In the genomic region with DNA sequence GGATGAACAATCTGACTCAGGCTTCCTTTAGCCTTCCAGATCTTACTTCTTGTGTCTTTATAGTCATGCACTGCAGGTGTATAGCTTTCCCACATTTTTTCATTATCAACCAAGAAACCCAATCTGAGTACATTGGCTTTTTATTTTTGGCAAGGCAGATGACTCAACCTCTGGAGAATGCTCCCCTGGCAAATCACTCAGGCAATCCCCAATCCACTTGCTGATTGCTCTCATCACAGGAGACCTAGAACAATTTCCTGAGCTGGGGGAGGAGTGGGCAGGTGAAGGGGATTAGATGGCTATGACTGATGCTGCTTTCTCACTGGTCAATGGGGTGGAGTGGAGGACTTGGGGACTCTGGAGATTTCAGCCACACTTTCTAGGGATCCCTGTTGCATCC, we compare ENCODE assay signal across 21 cellular contexts.
DNase-seq lines count a peak whose midpoint lies in the region; ATAC-seq, FAIRE-seq and TF ChIP-seq lines count a peak whose summit lies in the region.
"Had no signal": no experiment of that assay in that cellular context is flagged by ENCODE, and none has a peak within 500 bp of the region (broad histone marks: within the 10 kb centered on the region; RNA-seq: fewer than 3 reads in every experiment).

No MANE protein-coding gene starts in this region.

- no peak for TF ChIP-seq CTCF in H1 (IDR thresholded peaks at IDR 0.05; ENCODE audit: control extremely low read depth in 1 of 3, insufficient read depth in 1 of 3, low read depth in 1 of 3, low read length in 3 of 3)
- no peak for TF ChIP-seq CTCF in mesothelial cell of epicardium (IDR thresholded peaks at IDR 0.05; ENCODE audit: unreplicated experiment)

- H4K8ac ChIP-seq in H1 (ENCODE audit: extremely low read depth, insufficient read depth, low read length) (no peak overlapping the region), mesendoderm (ENCODE audit: low read depth, low read length) (no peak overlapping the region)

- H4K20me1 ChIP-seq in H1 (replicated peaks in 1 of 2; ENCODE audit: control insufficient read depth in 1 of 2, insufficient read depth in 2 of 2, low read length in 2 of 2): no peaks in the 10 kb centered on the region

- H4K91ac ChIP-seq in H1 (replicated peaks; ENCODE audit: insufficient read length, low read length): no peak overlapping the region

- H3K4me3 ChIP-seq in H1 (ENCODE audit: extremely low read depth in 1 of 4, insufficient read depth in 2 of 4, low read depth in 3 of 4, low read length in 4 of 4): no peak overlapping the region
- no peak overlapping the region for H3K4me3 ChIP-seq in mesendoderm (ENCODE audit: low read length)
- H3K4me3 ChIP-seq: GM23338 had no signal

- no peak overlapping the region for H3K27ac Mint-ChIP-seq in mesothelial cell of epicardium
- H3K27ac Mint-ChIP-seq: GM23338 had no signal

- H2BK15ac ChIP-seq in H1 (ENCODE audit: low read length) (no peak overlapping the region), mesendoderm (replicated peaks; ENCODE audit: low read depth) (no peak overlapping the region)

- H2BK5ac ChIP-seq in H1 (ENCODE audit: low read depth, low read length): no peak overlapping the region
- no peak overlapping the region for H2BK5ac ChIP-seq in mesendoderm (ENCODE audit: low read length)

- H3K23me2 ChIP-seq in H1 (ENCODE audit: low read depth, low read length): no peaks in the 10 kb centered on the region

- no peak overlapping the region for H2BK12ac ChIP-seq in H1 (ENCODE audit: low read depth, low read length)

- POLR2A ChIA-PET in H1 (lab: Charles Lee; ENCODE audit: partially characterized antibody): no interaction called here

- H3K4me2 ChIP-seq in H1 (ENCODE audit: insufficient read depth in 1 of 2, low read depth in 2 of 2, low read length in 2 of 2) (no peak overlapping the region), mesendoderm (ENCODE audit: low read length) (no peak overlapping the region)
- H3K4me2 ChIP-seq: GM23338 had no signal

- H3K4ac ChIP-seq in H1 (replicated peaks; ENCODE audit: insufficient read length, low read depth, low read length): no peak overlapping the region
- H3K4ac ChIP-seq in mesendoderm (ENCODE audit: low read depth, low read length): no peak overlapping the region

- no peaks in the 10 kb centered on the region for H3K9me3 ChIP-seq in H1 (ENCODE audit: insufficient read depth in 2 of 2, low read depth in 1 of 2, low read length in 1 of 2)

- no peaks in the 10 kb centered on the region for H3K36me3 Mint-ChIP-seq in mesothelial cell of epicardium

- no peak overlapping the region for H3K18ac ChIP-seq in H1 (ENCODE audit: extremely low read depth, low read length)
- no peak overlapping the region for H3K18ac ChIP-seq in mesendoderm (ENCODE audit: low read length)

- no peaks in the 10 kb centered on the region for H3K4me1 Mint-ChIP-seq in mesothelial cell of epicardium

- TF ChIP-seq EP300 in H1 (IDR thresholded peaks at IDR 0.05; ENCODE audit: borderline replicate concordance in 1 of 2, low read depth in 2 of 2, low read length in 2 of 2): no peak

- ATAC-seq in GM19455 (IDR thresholded peaks at IDR 0.05; ENCODE audit: unreplicated experiment) (no peak), GM19397 (IDR thresholded peaks at IDR 0.05; ENCODE audit: unreplicated experiment) (no peak)
- ATAC-seq: GM23338 had no signal

- TF ChIP-seq RAD21 in H1 (IDR thresholded peaks at IDR 0.05 in 1 of 2, conservative IDR thresholded peaks at IDR 0.05 in 1 of 2; ENCODE audit: low read depth in 2 of 2, low read length in 2 of 2): no peak

- H3K79me1 ChIP-seq in H1 (ENCODE audit: low read depth, low read length) (no peaks in the 10 kb centered on the region), mesendoderm (ENCODE audit: low read length) (no peaks in the 10 kb centered on the region)

- H2BK120ac ChIP-seq in H1 (replicated peaks; ENCODE audit: low read depth, low read length) (no peak overlapping the region), mesendoderm (ENCODE audit: low read depth, low read length) (no peak overlapping the region)

- no peak overlapping the region for H2AK5ac ChIP-seq in H1 (ENCODE audit: low read depth, low read length)
- H2AK5ac ChIP-seq in mesendoderm (ENCODE audit: low read length): no peak overlapping the region

- no peak overlapping the region for H2BK20ac ChIP-seq in H1 (ENCODE audit: low read length)

- H3K79me2 ChIP-seq in H1 (ENCODE audit: control insufficient read depth in 1 of 2, insufficient read depth in 2 of 2, low read length in 2 of 2): no peaks in the 10 kb centered on the region
- H3K79me2 ChIP-seq in mesendoderm (ENCODE audit: control insufficient read depth, insufficient read depth, low read length): no peaks in the 10 kb centered on the region

- no peak overlapping the region for H2AFZ ChIP-seq in H1 (ENCODE audit: low read length)
- H2AFZ ChIP-seq: GM23338 had no signal

- FAIRE-seq in H54 (lab: Jason Lieb, UNC) (peak; percentile 60), H1 (lab: Jason Lieb, UNC) (peak; percentile 7)
- FAIRE-seq: D721Med, HTR-8/SVneo had no signal

- no peak overlapping the region for H3K14ac ChIP-seq in H1 (ENCODE audit: insufficient read length)

- H3K9ac ChIP-seq in H1 (replicated peaks in 1 of 4; ENCODE audit: extremely low read depth in 1 of 4, low read depth in 3 of 4, low read length in 3 of 4): no peak overlapping the region
- H3K9ac ChIP-seq in mesendoderm (ENCODE audit: low read length): no peak overlapping the region

- H3K36me3 ChIP-seq in H1 (ENCODE audit: control insufficient read depth in 2 of 4, insufficient read depth in 4 of 4, low read length in 3 of 4) (no peaks in the 10 kb centered on the region), mesendoderm (ENCODE audit: control insufficient read depth, insufficient read depth, low read length) (no peaks in the 10 kb centered on the region)

- CTCF ChIA-PET in H1 (lab: Charles Lee; ENCODE audit: partially characterized antibody): interaction anchor here (0.5 to 1.9 kb wide), 4 partner anchors 11 to 331 kb away, joined by 3 to 6 read pairs (median 4); no protein-coding TSS in a partner anchor

- no peak overlapping the region for H3K23ac ChIP-seq in H1 (ENCODE audit: insufficient read length)
- H3K23ac ChIP-seq in mesendoderm (ENCODE audit: low read length): no peak overlapping the region

- no peak for TF ChIP-seq POLR2A in H54 (IDR thresholded peaks at IDR 0.05; ENCODE audit: low read depth, low read length)
- TF ChIP-seq POLR2A in H1 (IDR thresholded peaks at IDR 0.05; ENCODE audit: control extremely low read depth in 1 of 2, low read depth in 2 of 2, low read length in 2 of 2): no peak

- peaks cover 4% of the 10 kb centered on the region for H3K9me3 Mint-ChIP-seq in mesothelial cell of epicardium
- H3K9me3 Mint-ChIP-seq: GM23338 had no signal

- DNase-seq in H54 (ENCODE audit: insufficient read length, low spot score): no peak
- peak; percentile 19 for DNase-seq in LHCN-M2 (ENCODE audit: low read depth)
- DNase-seq in H1 (ENCODE audit: low read depth in 1 of 2, low spot score in 2 of 2): no peak
- peak; percentile 73 for DNase-seq in mesendoderm
- DNase-seq in mesothelial cell of epicardium (ENCODE audit: low spot score in 2 of 2, unreplicated experiment in 2 of 2): no peak
- DNase-seq in AG20443 (ENCODE audit: low spot score): no peak
- DNase-seq: C1 segment of cervical spinal cord, IMR-90, NCI-H1092, NCI-H1436 treated with DMSO at 0.1 percent for 48 hours, NCI-H2029, NCI-H2171 treated with DMSO at 0.1 percent for 48 hours, NCI-H446 treated with DMSO at 0.1 percent for 48 hours, OCI-M1, T-helper 2 cell had no signal

- H4K5ac ChIP-seq in H1 (ENCODE audit: insufficient read length, low read depth, low read length): no peak overlapping the region
- H4K5ac ChIP-seq in mesendoderm (ENCODE audit: low read length): no peak overlapping the region

- H3K56ac ChIP-seq in H1 (replicated peaks; ENCODE audit: insufficient read length, low read depth, low read length) (no peak overlapping the region), mesendoderm (ENCODE audit: low read length) (no peak overlapping the region)

- no peak overlapping the region for H3K27ac ChIP-seq in H1 (ENCODE audit: low read depth, low read length)
- H3K27ac ChIP-seq in mesendoderm (ENCODE audit: low read depth, low read length): no peak overlapping the region
- H3K27ac ChIP-seq: RWPE1 had no signal

- H3K27me3 ChIP-seq in H1 (replicated peaks in 1 of 4; ENCODE audit: control insufficient read depth in 3 of 4, extremely low read depth in 1 of 4, insufficient read depth in 3 of 4, low read length in 3 of 4) (no peaks in the 10 kb centered on the region), mesendoderm (ENCODE audit: insufficient read depth, low read length, poor library complexity) (no peaks in the 10 kb centered on the region)

- H3K4me3 Mint-ChIP-seq in mesothelial cell of epicardium: no peak overlapping the region
- H3K4me3 Mint-ChIP-seq: GM23338 had no signal

- H3K4me1 ChIP-seq in H1 (replicated peaks in 1 of 4; ENCODE audit: control insufficient read depth in 3 of 4, insufficient read depth in 4 of 4, low read length in 3 of 4) (no peaks in the 10 kb centered on the region), mesendoderm (ENCODE audit: control insufficient read depth, low read depth, low read length) (peaks cover 3% of the 10 kb centered on the region)

- peaks cover 25% of the 10 kb centered on the region for H3K27me3 Mint-ChIP-seq in mesothelial cell of epicardium (ENCODE audit: low read depth)

TF ChIP-seq in H1, 55 proteins besides CTCF, POLR2A, EP300 and RAD21 (continues in another document):
- TF ChIP-seq CBX8 (IDR thresholded peaks at IDR 0.05; ENCODE audit: borderline replicate concordance, low read depth, low read length) (no peak), ASH2L (IDR thresholded peaks at IDR 0.05; ENCODE audit: low read length) (no peak), CHD1 (IDR thresholded peaks at IDR 0.05; ENCODE audit: low read depth, low read length) (no peak), BRCA1 (IDR thresholded peaks at IDR 0.05; ENCODE audit: low read depth, low read length) (no peak)

Comparison
In these comparisons a context has a peak if more than half of its experiments do, and no peak if none do; other contexts are left out.
1. DNase-seq: peak in LHCN-M2 (single experiment) and mesendoderm (single experiment); none in H54 (single experiment), H1 (0 of 2), mesothelial cell of epicardium (0 of 2) and AG20443 (single experiment).